Comparison of ENCODE assay signal across 16 cellular contexts in the genomic region with DNA sequence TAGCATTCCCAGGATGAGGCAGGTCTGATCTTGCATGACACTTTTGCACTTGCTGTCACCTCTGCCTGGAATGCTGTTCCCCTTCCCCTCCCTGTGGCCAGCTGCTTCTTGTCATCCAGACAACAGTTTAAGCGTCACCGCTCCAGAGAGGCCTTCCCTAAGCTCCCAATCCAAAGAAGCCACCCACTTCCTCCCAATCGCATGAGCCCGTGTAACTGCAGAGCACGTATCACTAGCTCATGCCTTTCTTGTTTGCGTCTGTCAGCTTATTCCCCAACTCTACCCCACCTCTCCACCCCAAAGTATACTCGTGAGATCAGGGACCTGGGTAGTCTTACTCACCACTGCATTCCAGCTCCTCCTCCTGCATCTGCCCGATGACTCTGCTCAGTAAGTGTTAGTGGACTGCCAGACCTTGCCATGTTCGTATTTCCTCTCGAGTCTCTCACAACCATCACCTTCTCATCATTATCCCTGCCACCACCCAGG.
DNase-seq lines count a peak whose midpoint lies in the region; ATAC-seq, FAIRE-seq and TF ChIP-seq lines count a peak whose summit lies in the region.
"Had no signal": no experiment of that assay in that cellular context is flagged by ENCODE, and none has a peak within 500 bp of the region (broad histone marks: within the 10 kb centered on the region; RNA-seq: fewer than 3 reads in every experiment).

No MANE protein-coding gene starts in this region.

- H4K20me1 ChIP-seq in keratinocyte (ENCODE audit: control insufficient read depth, extremely low read depth, insufficient read depth, low read length) (no peaks in the 10 kb centered on the region), smooth muscle cell (ENCODE audit: low read depth) (peaks cover 62% of the 10 kb centered on the region)

- H3K27me3 ChIP-seq in keratinocyte (ENCODE audit: control insufficient read depth, extremely low read depth, insufficient read depth, low read length) (no peaks in the 10 kb centered on the region), smooth muscle cell (ENCODE audit: low read depth) (no peaks in the 10 kb centered on the region)

- DNase-seq in GM04503 (ENCODE audit: low read depth) (peak; percentile 55), keratinocyte (ENCODE audit: low read depth, low spot score) (peak; percentile 5), smooth muscle cell (lab: John Stamatoyannopoulos, UW; ENCODE audit: unreplicated experiment) (no peak), coronary artery (ENCODE audit: low spot score) (no peak), SIG-M5 (lab: John Stamatoyannopoulos, UW) (no peak), EL (no peak)
- DNase-seq: activated CD8-positive, alpha-beta memory T cell treated with anti-CD3 and anti-CD28 coated beads, Interleukin-2, amount 50 U/mL, for 48 hours; activated naive CD8-positive, alpha-beta T cell treated with anti-CD3 and anti-CD28 coated beads for 36 hours; dermis blood vessel endothelial cell; NCI-H2107; nucleus accumbens had no signal

- peaks cover 25% of the 10 kb centered on the region for H3F3A ChIP-seq in smooth muscle cell (ENCODE audit: low read depth)

- H3K4me3 ChIP-seq in keratinocyte (ENCODE audit: control insufficient read depth in 2 of 3, extremely low read depth in 1 of 3, insufficient read depth in 2 of 3, low read depth in 1 of 3, low read length in 3 of 3) (no peak overlapping the region), smooth muscle cell (no peak overlapping the region), coronary artery (no peak overlapping the region)
- H3K4me3 ChIP-seq: GM23338 had no signal

- H3K27ac ChIP-seq in keratinocyte (ENCODE audit: control insufficient read depth, insufficient read depth, low read length) (no peak overlapping the region), smooth muscle cell (ENCODE audit: low read depth) (peak overlapping the region; percentile 83), coronary artery (peak overlapping the region in 1 of 2 donors; percentile 37)
- H3K27ac ChIP-seq: HL-60 had no signal

- WGBS in smooth muscle cell (ENCODE audit: low lambda C conversion rate): 2% methylated on average over 10 of the region's 10 CpGs

- peak overlapping the region; percentile 23 for H2AFZ ChIP-seq in keratinocyte (ENCODE audit: control insufficient read depth, low read length)
- no peak overlapping the region for H2AFZ ChIP-seq in smooth muscle cell (ENCODE audit: low read depth)
- H2AFZ ChIP-seq: GM23338 had no signal

- H3K9ac ChIP-seq in keratinocyte (ENCODE audit: control insufficient read depth, extremely low read depth, insufficient read depth, low read length): no peak overlapping the region
- peak overlapping the region; percentile 46 for H3K9ac ChIP-seq in smooth muscle cell (ENCODE audit: low read depth)

- H3K4me2 ChIP-seq in keratinocyte (ENCODE audit: control insufficient read depth, extremely low read depth, insufficient read depth, low read depth, low read length) (peak overlapping the region; percentile 42), smooth muscle cell (peak overlapping the region; percentile 65)
- H3K4me2 ChIP-seq: GM23338 had no signal

- ATAC-seq in esophagus mucosa: peak; percentile 91
- no peak for ATAC-seq in HG03139 (IDR thresholded peaks at IDR 0.05; ENCODE audit: unreplicated experiment)
- ATAC-seq: GM23338 had no signal

- H3K36me3 ChIP-seq in keratinocyte (ENCODE audit: control insufficient read depth in 2 of 2, extremely low read depth in 1 of 2, insufficient read depth in 2 of 2, low read length in 2 of 2): no peaks in the 10 kb centered on the region
- H3K36me3 ChIP-seq in smooth muscle cell (ENCODE audit: low read depth): no peaks in the 10 kb centered on the region

- peak; percentile 49 for FAIRE-seq in keratinocyte (lab: Jason Lieb, UNC)
- FAIRE-seq: GM18507 had no signal

- H3K79me2 ChIP-seq in keratinocyte (ENCODE audit: control insufficient read depth, insufficient read depth, low read length) (no peaks in the 10 kb centered on the region), smooth muscle cell (ENCODE audit: low read depth) (peaks cover 95% of the 10 kb centered on the region)

- TF ChIP-seq CTCF in keratinocyte (optimal IDR thresholded peaks at IDR 0.05 in 1 of 3, IDR thresholded peaks at IDR 0.05 in 1 of 3, conservative IDR thresholded peaks at IDR 0.05 in 1 of 3; ENCODE audit: extremely low read depth in 1 of 3, insufficient read depth in 2 of 3, low read length in 3 of 3) (no peak), smooth muscle cell (IDR thresholded peaks at IDR 0.05; ENCODE audit: borderline replicate concordance, insufficient read depth, poor library complexity, severe bottlenecking) (no peak), coronary artery (IDR thresholded peaks at IDR 0.05) (no peak)

- no peaks in the 10 kb centered on the region for H3K9me1 ChIP-seq in keratinocyte (ENCODE audit: control insufficient read depth, extremely low read depth, insufficient read depth, low read length)

- H3K4me1 ChIP-seq in keratinocyte (ENCODE audit: control insufficient read depth, extremely low read depth, insufficient read depth, low read length) (peaks cover 12% of the 10 kb centered on the region), smooth muscle cell (ENCODE audit: low read depth) (peaks cover 18% of the 10 kb centered on the region)

- H3K9me3 ChIP-seq in keratinocyte (ENCODE audit: control insufficient read depth, low read depth, low read length): no peaks in the 10 kb centered on the region
- H3K9me3 ChIP-seq in smooth muscle cell (replicated peaks; ENCODE audit: low read depth): no peaks in the 10 kb centered on the region

- dilution Hi-C loops in keratinocyte (cut with MboI; ENCODE audit: extremely low pct_ligation_motif_present, low sequenced_read_pairs): no loop called here

Comparison
In these comparisons a context has a peak if more than half of its experiments do, and no peak if none do; other contexts are left out.
1. DNase-seq: peak in GM04503 (single experiment) and keratinocyte (single experiment); none in smooth muscle cell (single experiment), coronary artery (single experiment), SIG-M5 (single experiment) and EL (single experiment).